8 cellular contexts compared by ENCODE assay signal in genomic region chr1:220775238-220775853, GRCh38. TPM values are rescaled to one million over a fixed set of nuclear protein-coding genes. Genes with fewer than 3 reads are reported as not detected.
DNase-seq lines count a peak whose midpoint lies in the region; ATAC-seq, FAIRE-seq and TF ChIP-seq lines count a peak whose summit lies in the region.

No MANE protein-coding gene starts in this region.

- intact Hi-C loops in Calu3 (cut with micrococcal nuclease; ENCODE audit: unreplicated experiment) (loop anchor here (1.0 to 10.0 kb wide), 3 partner anchors 231 to 591 kb away; no protein-coding TSS in a partner anchor), pancreas (cut with DNase I) (loop anchor here in 1 of 3 donors (5.0 kb wide), 1 partner anchor 83 kb away; the partner anchor contains the start of gene C1orf115)

- peaks cover 4% of the 10 kb centered on the region for H3K36me3 Mint-ChIP-seq in Calu3 (ENCODE audit: insufficient read depth, unreplicated experiment)

- H3K4me3 ChIP-seq in WI38 (ENCODE audit: low read depth, low read length): no peak overlapping the region
- H3K4me3 ChIP-seq in epithelial cell of proximal tubule (ENCODE audit: low read depth, low read length): no peak overlapping the region
- no peak overlapping the region for H3K4me3 ChIP-seq in pancreas

- no peaks in the 10 kb centered on the region for H3K27me3 Mint-ChIP-seq in Calu3 (ENCODE audit: unreplicated experiment)

- H3K4me1 ChIP-seq in pancreas: no peaks in the 10 kb centered on the region

- peak; percentile 70 for DNase-seq in Calu3
- peak; percentile 8 for DNase-seq in HT1080 (ENCODE audit: low read depth)
- DNase-seq in epithelial cell of proximal tubule (ENCODE audit: low read depth): no peak
- DNase-seq in pancreas: peak in 3 of 6 donors; percentile 40 to 77 (median 48)

- FAIRE-seq in pancreas (lab: Jason Lieb, UNC): no peak

- no peaks in the 10 kb centered on the region for H3K27me3 ChIP-seq in pancreas

- 21 to 25% methylated on average over 8 of the region's 8 CpGs for WGBS in pancreas, 2 donors

- no TSS peak for BruUV-seq in Calu3 (replicated peaks; lab: Mats Ljungman, UMichigan)

- no peaks in the 10 kb centered on the region for H3K9me3 ChIP-seq in pancreas

- CTCF ChIA-PET in Calu3 (lab: Charles Lee): interaction anchor here (0.6 to 2.0 kb wide), 10 partner anchors 27 to 605 kb away, joined by 3 to 8 read pairs (median 4); partner anchors contain the start of genes MTARC2 and RAB3GAP2

- H3K4me1 Mint-ChIP-seq in Calu3 (ENCODE audit: low read depth, unreplicated experiment): no peaks in the 10 kb centered on the region

- ATAC-seq in pancreas (peak in 2 of 4 donors; percentile 45 to 61), HG02623 (IDR thresholded peaks at IDR 0.05; ENCODE audit: unreplicated experiment) (no peak), HG03095 (IDR thresholded peaks at IDR 0.05; ENCODE audit: unreplicated experiment) (no peak), HG02840 (IDR thresholded peaks at IDR 0.05; ENCODE audit: low FRiP score, unreplicated experiment) (no peak)

- no peaks in the 10 kb centered on the region for H3K9me3 Mint-ChIP-seq in Calu3 (ENCODE audit: low read depth, unreplicated experiment)

- H3K27ac Mint-ChIP-seq in Calu3 (ENCODE audit: unreplicated experiment): no peak overlapping the region

- TF ChIP-seq CTCF in Calu3 (IDR thresholded peaks at IDR 0.05; ENCODE audit: unreplicated experiment): peak; percentile 86
- TF ChIP-seq CTCF in WI38 (IDR thresholded peaks at IDR 0.05; ENCODE audit: low read depth, low read length): peak; percentile 78
- TF ChIP-seq CTCF in epithelial cell of proximal tubule (conservative IDR thresholded peaks at IDR 0.05; ENCODE audit: low read depth, low read length): peak; percentile 94
- TF ChIP-seq CTCF in pancreas (IDR thresholded peaks at IDR 0.05): peak; percentile 64 to 88 (median 74)

- no peak overlapping the region for H3K4me3 Mint-ChIP-seq in Calu3 (ENCODE audit: low read depth, unreplicated experiment)

- peaks cover 0 to 15% (median 0%) of the 10 kb centered on the region in 3 donors for H3K36me3 ChIP-seq in pancreas

- H3K27ac ChIP-seq in pancreas: no peak overlapping the region

RNA-seq across cellular contexts. Expression of gene MTARC1, which starts 11.4 kb away (rescaled TPM):
- total RNA-seq in Calu3 (2022) (18.9 and 21.3 TPM in 2 replicates), epithelial cell of proximal tubule (3.9 and 12.0 TPM in 2 replicates), pancreas (10 to 100 TPM in 1 of 6 donors, 1 to 10 TPM in 5; 2.5 to 10.8 (median 7.4) TPM)
- total RNA-seq in HT1080 (2014; rRNA removed; shearing (Covaris generic)): 0.05 TPM in 1 of 2 replicates, not detected in the other
- not detected in 2 replicates for polyA plus RNA-seq in HT1080 (2015; cell fraction: cytosol; rRNA removed)
- polyA plus RNA-seq in HT1080 (2015; cell fraction: nucleus; rRNA removed): 0.06 TPM in 1 of 2 replicates, not detected in the other
- polyA plus RNA-seq in pancreas: 1 to 10 TPM; 6.0 to 7.1 TPM

RNA-seq across cellular contexts. Expression of gene MTARC2, which starts 27.2 kb away (rescaled TPM):
- total RNA-seq in Calu3 (2022) (9.1 and 16.4 TPM in 2 replicates), epithelial cell of proximal tubule (7.7 and 13.8 TPM in 2 replicates), pancreas (10 to 100 TPM; 14.8 to 27.0 (median 16.8) TPM)
- total RNA-seq in HT1080 (2014; rRNA removed; shearing (Covaris generic)): 1.5 and 2.7 TPM in 2 replicates
- polyA plus RNA-seq in HT1080 (2015; cell fraction: cytosol; rRNA removed): 5.6 and 5.7 TPM in 2 replicates
- 12.0 and 13.1 TPM in 2 replicates for polyA plus RNA-seq in HT1080 (2015; cell fraction: nucleus; rRNA removed)
- polyA plus RNA-seq in pancreas: 10 to 100 TPM; 12.2 to 15.9 TPM
